2 cellular contexts compared by ENCODE assay signal in the genomic region with DNA sequence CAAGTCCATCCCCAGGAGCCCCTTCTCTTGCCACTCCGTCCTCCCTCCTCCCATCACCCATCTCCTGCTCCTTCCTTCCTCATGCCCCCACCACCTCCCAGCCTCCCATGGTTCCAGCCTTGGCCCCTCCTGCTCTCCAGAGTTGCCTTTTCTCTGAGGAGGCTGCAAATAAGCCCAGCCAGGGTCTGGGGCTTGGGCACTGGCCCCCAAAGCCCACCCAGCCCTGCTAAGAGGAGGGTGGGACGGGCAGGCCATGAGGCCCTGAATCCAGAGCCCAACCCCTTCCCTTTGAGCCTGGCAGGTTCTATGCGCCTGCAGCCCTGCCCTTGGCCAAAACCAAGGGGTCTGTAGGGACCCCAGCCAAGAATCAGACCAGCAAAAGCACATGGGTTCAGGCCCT.
TF ChIP-seq lines count a peak whose summit lies in the region.

No MANE protein-coding gene starts in this region.

TF ChIP-seq in SK-N-SH, 30 proteins besides CTCF, POLR2A, EP300 and RAD21 (continued from another document):
- TF ChIP-seq, protein P1, sequence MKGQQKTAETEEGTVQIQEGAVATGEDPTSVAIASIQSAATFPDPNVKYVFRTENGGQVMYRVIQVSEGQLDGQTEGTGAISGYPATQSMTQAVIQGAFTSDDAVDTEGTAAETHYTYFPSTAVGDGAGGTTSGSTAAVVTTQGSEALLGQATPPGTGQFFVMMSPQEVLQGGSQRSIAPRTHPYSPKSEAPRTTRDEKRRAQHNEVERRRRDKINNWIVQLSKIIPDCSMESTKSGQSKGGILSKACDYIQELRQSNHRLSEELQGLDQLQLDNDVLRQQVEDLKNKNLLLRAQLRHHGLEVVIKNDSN (IDR thresholded peaks at IDR 0.05; ENCODE audit: borderline replicate concordance, low read depth): no peak
- TF ChIP-seq FOXJ3 (CRISPR knock-in tag; IDR thresholded peaks at IDR 0.05) (peak; percentile 55; the same call in 1 of the 2 replicates), MEF2A (IDR thresholded peaks at IDR 0.05; ENCODE audit: borderline replicate concordance, low read depth) (no peak), TCF12 (IDR thresholded peaks at IDR 0.05) (no peak), EZH2phosphoT487 (IDR thresholded peaks at IDR 0.05; ENCODE audit: borderline replicate concordance, low read depth) (no peak), GATA2 (CRISPR knock-in tag; IDR thresholded peaks at IDR 0.05) (no peak)
- TF ChIP-seq, protein P2, sequence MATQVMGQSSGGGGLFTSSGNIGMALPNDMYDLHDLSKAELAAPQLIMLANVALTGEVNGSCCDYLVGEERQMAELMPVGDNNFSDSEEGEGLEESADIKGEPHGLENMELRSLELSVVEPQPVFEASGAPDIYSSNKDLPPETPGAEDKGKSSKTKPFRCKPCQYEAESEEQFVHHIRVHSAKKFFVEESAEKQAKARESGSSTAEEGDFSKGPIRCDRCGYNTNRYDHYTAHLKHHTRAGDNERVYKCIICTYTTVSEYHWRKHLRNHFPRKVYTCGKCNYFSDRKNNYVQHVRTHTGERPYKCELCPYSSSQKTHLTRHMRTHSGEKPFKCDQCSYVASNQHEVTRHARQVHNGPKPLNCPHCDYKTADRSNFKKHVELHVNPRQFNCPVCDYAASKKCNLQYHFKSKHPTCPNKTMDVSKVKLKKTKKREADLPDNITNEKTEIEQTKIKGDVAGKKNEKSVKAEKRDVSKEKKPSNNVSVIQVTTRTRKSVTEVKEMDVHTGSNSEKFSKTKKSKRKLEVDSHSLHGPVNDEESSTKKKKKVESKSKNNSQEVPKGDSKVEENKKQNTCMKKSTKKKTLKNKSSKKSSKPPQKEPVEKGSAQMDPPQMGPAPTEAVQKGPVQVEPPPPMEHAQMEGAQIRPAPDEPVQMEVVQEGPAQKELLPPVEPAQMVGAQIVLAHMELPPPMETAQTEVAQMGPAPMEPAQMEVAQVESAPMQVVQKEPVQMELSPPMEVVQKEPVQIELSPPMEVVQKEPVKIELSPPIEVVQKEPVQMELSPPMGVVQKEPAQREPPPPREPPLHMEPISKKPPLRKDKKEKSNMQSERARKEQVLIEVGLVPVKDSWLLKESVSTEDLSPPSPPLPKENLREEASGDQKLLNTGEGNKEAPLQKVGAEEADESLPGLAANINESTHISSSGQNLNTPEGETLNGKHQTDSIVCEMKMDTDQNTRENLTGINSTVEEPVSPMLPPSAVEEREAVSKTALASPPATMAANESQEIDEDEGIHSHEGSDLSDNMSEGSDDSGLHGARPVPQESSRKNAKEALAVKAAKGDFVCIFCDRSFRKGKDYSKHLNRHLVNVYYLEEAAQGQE (IDR thresholded peaks at IDR 0.05; ENCODE audit: low read depth, low read length): no peak
TF ChIP-seq in SK-N-SH: peak in this region for 1.

TF ChIP-seq in SK-N-SH treated with all-trans-retinoic acid at 6 μM for 48 hours, 23 proteins besides CTCF, POLR2A, EP300 and RAD21 (continued from another document):
- no peak for TF ChIP-seq RARB (CRISPR knock-in tag; IDR thresholded peaks at IDR 0.05)
- no peak for TF ChIP-seq ZFP30 (CRISPR knock-in tag; IDR thresholded peaks at IDR 0.05)
